18 cellular contexts compared by ENCODE assay signal in the genomic region with DNA sequence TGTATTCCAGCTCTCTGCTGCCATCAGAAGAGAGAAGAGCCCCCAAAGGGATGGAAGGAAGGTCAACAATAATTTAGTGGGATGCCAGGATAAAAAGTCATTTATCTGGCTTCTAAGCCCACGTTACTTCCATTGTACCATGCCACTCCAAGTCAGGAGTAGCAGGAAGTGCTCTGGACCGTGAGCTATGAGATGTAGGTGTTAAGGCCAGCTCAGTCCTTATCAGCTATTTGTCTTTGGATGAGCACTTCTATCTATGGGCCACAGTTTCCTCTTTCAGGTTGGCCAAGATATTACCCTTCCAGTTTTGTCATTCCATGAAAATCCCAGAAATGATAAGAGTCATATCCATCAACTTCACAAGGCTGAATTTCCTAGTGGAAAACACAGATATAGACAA.
DNase-seq lines count a peak whose midpoint lies in the region; ATAC-seq and TF ChIP-seq lines count a peak whose summit lies in the region.
"Had no signal": no experiment of that assay in that cellular context is flagged by ENCODE, and none has a peak within 500 bp of the region (broad histone marks: within the 10 kb centered on the region; RNA-seq: fewer than 3 reads in every experiment).

No MANE protein-coding gene starts in this region.

- no peak for TF ChIP-seq CTCF in RWPE2 (IDR thresholded peaks at IDR 0.05; ENCODE audit: poor library complexity, severe bottlenecking)

- no peaks in the 10 kb centered on the region for H3K79me1 ChIP-seq in trophoblast cell (ENCODE audit: low read length)

- no peaks in the 10 kb centered on the region for H3K79me2 ChIP-seq in trophoblast cell (ENCODE audit: control insufficient read depth, insufficient read depth, low read length, poor library complexity)

- no peak overlapping the region for H3K4me2 ChIP-seq in trophoblast cell (ENCODE audit: low read length)
- H3K4me2 ChIP-seq: BLaER1 treated with 17β-estradiol and CSF1 and Interleukin-3, amounts not matched to agents 10 nM and 100 nM had no signal

- H4K91ac ChIP-seq in trophoblast cell (ENCODE audit: low read depth, low read length): no peak overlapping the region

- H3K27ac ChIP-seq in RWPE2 (ENCODE audit: poor library complexity, severe bottlenecking) (peak overlapping the region; percentile 24), epithelial cell of prostate (peak overlapping the region; percentile 40), trophoblast cell (ENCODE audit: low read depth, low read length) (no peak overlapping the region)
- H3K27ac ChIP-seq: A549; BLaER1 treated with 17β-estradiol and CSF1 and Interleukin-3, amounts not matched to agents 10 nM and 100 nM; GM23248 had no signal

- H3K9ac ChIP-seq in trophoblast cell (ENCODE audit: low read length): no peak overlapping the region
- H3K9ac ChIP-seq: BLaER1 treated with 17β-estradiol and CSF1 and Interleukin-3, amounts not matched to agents 10 nM and 100 nM; GM23248 had no signal

- H3K36me3 ChIP-seq in RWPE2 (ENCODE audit: low read depth) (no peaks in the 10 kb centered on the region), trophoblast cell (ENCODE audit: control insufficient read depth in 1 of 2, insufficient read depth in 2 of 2, low read length in 2 of 2) (no peaks in the 10 kb centered on the region)
- H3K36me3 ChIP-seq: BE2C; BLaER1 treated with 17β-estradiol and CSF1 and Interleukin-3, amounts not matched to agents 10 nM and 100 nM had no signal

- H3K4me1 ChIP-seq in RWPE2 (ENCODE audit: insufficient read depth, poor library complexity, severe bottlenecking) (peaks cover 35% of the 10 kb centered on the region), trophoblast cell (ENCODE audit: control insufficient read depth in 1 of 2, insufficient read depth in 2 of 2, low read length in 2 of 2) (peaks cover 4% of the 10 kb centered on the region in 2 experiments)

- no peak overlapping the region for H3K23ac ChIP-seq in trophoblast cell (ENCODE audit: low read length)

- DNase-seq in RWPE2 (ENCODE audit: low spot score) (no peak), epithelial cell of prostate (ENCODE audit: low read depth, low spot score) (no peak), trophoblast cell (peak; percentile 65 to 69), NCI-H748 (lab: John Stamatoyannopoulos, UW; ENCODE audit: unreplicated experiment) (no peak)
- DNase-seq in stimulated activated CD4-positive, alpha-beta T cell treated with anti-CD3 and anti-CD28 coated beads, Interleukin-15, amount 100 ng/mL, for 24 hours: no peak
- DNase-seq: 8988T; AML-193; BE2C; CD4-positive, alpha-beta T cell; CD8-positive, alpha-beta memory T cell; DMS 273 treated with DMSO at 0.1 percent for 48 hours; DMS79; GF-D8; H7 had no signal

- H3K27me3 ChIP-seq in RWPE2 (ENCODE audit: insufficient read depth, poor library complexity, severe bottlenecking): no peaks in the 10 kb centered on the region
- H3K27me3 ChIP-seq in trophoblast cell (ENCODE audit: insufficient read depth, low read length): no peaks in the 10 kb centered on the region
- H3K27me3 ChIP-seq: BE2C; BLaER1 treated with 17β-estradiol and CSF1 and Interleukin-3, amounts not matched to agents 10 nM and 100 nM had no signal

- no CpG with 5 or more reads among the region's 2 CpGs for WGBS in trophoblast cell (ENCODE audit: extremely low coverage, insufficient coverage, insufficient read length)

- no peak overlapping the region for H2BK5ac ChIP-seq in trophoblast cell (ENCODE audit: low read depth, low read length, poor library complexity)

- ATAC-seq in RWPE2 (ENCODE audit: low read depth): no peak
- ATAC-seq in GM18511 (IDR thresholded peaks at IDR 0.05; ENCODE audit: unreplicated experiment): no peak
- ATAC-seq: A549 had no signal

- no peak overlapping the region for H3K14ac ChIP-seq in trophoblast cell (ENCODE audit: low read length)

- H4K12ac ChIP-seq in trophoblast cell (ENCODE audit: low read depth, low read length): no peak overlapping the region

- H4K8ac ChIP-seq in trophoblast cell (ENCODE audit: low read depth, low read length): no peak overlapping the region

- H2AK5ac ChIP-seq in trophoblast cell (ENCODE audit: low read length): no peak overlapping the region

- H3K4me3 ChIP-seq in RWPE2 (ENCODE audit: severe bottlenecking): no peak overlapping the region
- no peak overlapping the region for H3K4me3 ChIP-seq in trophoblast cell (ENCODE audit: low read depth, low read length)
- H3K4me3 ChIP-seq: A549; BLaER1 treated with 17β-estradiol and CSF1 and Interleukin-3, amounts not matched to agents 10 nM and 100 nM; GM23248 had no signal

- H2AFZ ChIP-seq in trophoblast cell (ENCODE audit: insufficient read depth, low read length, poor library complexity): no peak overlapping the region
- H2AFZ ChIP-seq: GM23248 had no signal

- no peak overlapping the region for H2BK12ac ChIP-seq in trophoblast cell (ENCODE audit: low read length)

- H3K9me3 ChIP-seq in RWPE2 (ENCODE audit: severe bottlenecking): no peaks in the 10 kb centered on the region
- H3K9me3 ChIP-seq in trophoblast cell (ENCODE audit: insufficient read depth, low read depth, low read length): no peaks in the 10 kb centered on the region
- H3K9me3 ChIP-seq: BE2C had no signal

- H2BK120ac ChIP-seq in trophoblast cell (ENCODE audit: insufficient read depth, low read length, poor library complexity): no peak overlapping the region

- H3K4ac ChIP-seq in trophoblast cell (ENCODE audit: low read depth, low read length): no peak overlapping the region

- H3K18ac ChIP-seq in trophoblast cell (ENCODE audit: low read length): no peak overlapping the region

Comparison
In these comparisons a context has a peak if more than half of its experiments do, and no peak if none do; other contexts are left out.
1. DNase-seq: peak in trophoblast cell (2 of 2); none in RWPE2 (single experiment), epithelial cell of prostate (single experiment), stimulated activated CD4-positive, alpha-beta T cell treated with anti-CD3 and anti-CD28 coated beads, Interleukin-15, amount 100 ng/mL, for 24 hours (single experiment) and NCI-H748 (single experiment).